22 cellular contexts compared by ENCODE assay signal in genomic region chr1:100422065-100422464, GRCh38.
DNase-seq lines count a peak whose midpoint lies in the region; ATAC-seq and TF ChIP-seq lines count a peak whose summit lies in the region.
"Had no signal": no experiment of that assay in that cellular context is flagged by ENCODE, and none has a peak within 500 bp of the region (broad histone marks: within the 10 kb centered on the region; RNA-seq: fewer than 3 reads in every experiment).

No MANE protein-coding gene starts in this region.

- H3K4me3 ChIP-seq in mucosa of descending colon: no peak overlapping the region
- H3K4me3 ChIP-seq: adrenal gland, coronary artery, MG63, right lobe of liver, stomach, tibial nerve had no signal

- POLR2A ChIA-PET in activated CD4-positive, alpha-beta T cell treated with anti-CD3 and anti-CD28 coated beads for 36 hours (lab: Charles Lee): interaction anchor here (1.5 kb wide), 1 partner anchor 27 kb away, joined by 3 read pairs; no protein-coding TSS in a partner anchor
- POLR2A ChIA-PET in naive thymus-derived CD8-positive, alpha-beta T cell (lab: Charles Lee): interaction anchor here (0.7 to 1.2 kb wide), 4 partner anchors 10 to 31 kb away, joined by 3 to 4 read pairs (median 3); no protein-coding TSS in a partner anchor

- CTCF ChIA-PET in activated CD4-positive, alpha-beta T cell treated with anti-CD3 and anti-CD28 coated beads for 36 hours (lab: Charles Lee): interaction anchor here (0.8 to 3.8 kb wide), 8 partner anchors 9 to 69 kb away, joined by 3 to 27 read pairs (median 6); partner anchors contain the start of gene CDC14A

- peak overlapping the region; percentile 32 for H3K4me3 Mint-ChIP-seq in activated CD4-positive, alpha-beta T cell treated with anti-CD3 and anti-CD28 coated beads for 36 hours
- H3K4me3 Mint-ChIP-seq in activated T-helper 17 cell treated with anti-CD3 and anti-CD28 coated beads, Interleukin-2, amount 50 U/mL, for 72 hours: peak overlapping the region; percentile 82
- peak overlapping the region in 6 of 10 donors; percentile 4 to 62 (median 30) for H3K4me3 Mint-ChIP-seq in naive thymus-derived CD8-positive, alpha-beta T cell
- H3K4me3 Mint-ChIP-seq: naive B cell had no signal

- no peaks in the 10 kb centered on the region for H3K9me3 ChIP-seq in mucosa of descending colon
- H3K9me3 ChIP-seq: adrenal gland, MG63, right lobe of liver, stomach, tibial nerve had no signal

- DNase-seq in activated CD4-positive, alpha-beta T cell treated with anti-CD3 and anti-CD28 coated beads for 36 hours: no peak
- no peak for DNase-seq in activated CD4-positive, alpha-beta T cell treated with anti-CD3 and anti-CD28 coated beads, Interleukin-2, amount 50 U/mL, for 48 hours
- peak; percentile 26 for DNase-seq in ELF-1 (ENCODE audit: low read depth, low spot score)
- no peak for DNase-seq in naive thymus-derived CD8-positive, alpha-beta T cell
- DNase-seq in mucosa of descending colon: no peak
- DNase-seq in GM20000 (ENCODE audit: low spot score): no peak
- DNase-seq: activated CD4-positive, alpha-beta T cell treated with anti-CD3 and anti-CD28 coated beads, Interleukin-2, amount 50 U/mL, for 4 hours; adrenal gland; AML-193; brain microvascular endothelial cell; mammary epithelial cell; MG63; naive B cell; NCI-H1694; NCI-H774; right lobe of liver; stomach had no signal

- peaks cover 71% of the 10 kb centered on the region for H3K4me1 Mint-ChIP-seq in activated CD4-positive, alpha-beta T cell treated with anti-CD3 and anti-CD28 coated beads for 36 hours
- peaks cover 45% of the 10 kb centered on the region for H3K4me1 Mint-ChIP-seq in activated T-helper 17 cell treated with anti-CD3 and anti-CD28 coated beads, Interleukin-2, amount 50 U/mL, for 72 hours
- H3K4me1 Mint-ChIP-seq in naive thymus-derived CD8-positive, alpha-beta T cell: peaks cover 25 to 76% (median 58%) of the 10 kb centered on the region in 4 donors

- intact Hi-C loops in activated CD4-positive, alpha-beta T cell treated with anti-CD3 and anti-CD28 coated beads for 36 hours (cut with DNase I, micrococcal nuclease): no loop called here
- intact Hi-C loops in mucosa of descending colon (cut with DNase I, micrococcal nuclease): no loop called here

- no peak for TF ChIP-seq CTCF in mucosa of descending colon (IDR thresholded peaks at IDR 0.05)
- no peak for TF ChIP-seq CTCF in GM20000 (IDR thresholded peaks at IDR 0.05; ENCODE audit: extremely low read depth, missing control alignments)

- H3K27me3 Mint-ChIP-seq in activated CD4-positive, alpha-beta T cell treated with anti-CD3 and anti-CD28 coated beads for 36 hours: no peaks in the 10 kb centered on the region
- H3K27me3 Mint-ChIP-seq in activated T-helper 17 cell treated with anti-CD3 and anti-CD28 coated beads, Interleukin-2, amount 50 U/mL, for 72 hours: no peaks in the 10 kb centered on the region
- no peaks in the 10 kb centered on the region for H3K27me3 Mint-ChIP-seq in naive thymus-derived CD8-positive, alpha-beta T cell
- H3K27me3 Mint-ChIP-seq: naive B cell had no signal

- peaks cover 25% of the 10 kb centered on the region for H3K36me3 Mint-ChIP-seq in activated CD4-positive, alpha-beta T cell treated with anti-CD3 and anti-CD28 coated beads for 36 hours (ENCODE audit: low read depth)
- H3K36me3 Mint-ChIP-seq in activated T-helper 17 cell treated with anti-CD3 and anti-CD28 coated beads, Interleukin-2, amount 50 U/mL, for 72 hours (ENCODE audit: low read depth): peaks cover 59% of the 10 kb centered on the region
- H3K36me3 Mint-ChIP-seq in naive thymus-derived CD8-positive, alpha-beta T cell: peaks cover 11 to 37% (median 33%) of the 10 kb centered on the region in 3 donors

- ATAC-seq in activated CD4-positive, alpha-beta T cell treated with anti-CD3 and anti-CD28 coated beads for 36 hours: no peak
- ATAC-seq in activated T-helper 17 cell treated with anti-CD3 and anti-CD28 coated beads, Interleukin-2, amount 50 U/mL, for 72 hours (replicated peaks): no peak
- no peak for ATAC-seq in naive thymus-derived CD8-positive, alpha-beta T cell
- ATAC-seq in HG03139 (IDR thresholded peaks at IDR 0.05; ENCODE audit: unreplicated experiment) (no peak), mucosa of descending colon (no peak)
- ATAC-seq: right lobe of liver, SK-N-SH treated with all-trans-retinoic acid at 6 μM for 48 hours had no signal

- H3K9me3 Mint-ChIP-seq in activated CD4-positive, alpha-beta T cell treated with anti-CD3 and anti-CD28 coated beads for 36 hours (ENCODE audit: low read depth): peaks cover 7% of the 10 kb centered on the region
- peaks cover 8% of the 10 kb centered on the region for H3K9me3 Mint-ChIP-seq in activated T-helper 17 cell treated with anti-CD3 and anti-CD28 coated beads, Interleukin-2, amount 50 U/mL, for 72 hours
- H3K9me3 Mint-ChIP-seq in naive thymus-derived CD8-positive, alpha-beta T cell: peaks cover 0 to 11% (median 0%) of the 10 kb centered on the region in 9 donors

- H3K27ac Mint-ChIP-seq in activated CD4-positive, alpha-beta T cell treated with anti-CD3 and anti-CD28 coated beads for 36 hours: peak overlapping the region; percentile 61
- peak overlapping the region; percentile 91 for H3K27ac Mint-ChIP-seq in activated T-helper 17 cell treated with anti-CD3 and anti-CD28 coated beads, Interleukin-2, amount 50 U/mL, for 72 hours
- peak overlapping the region in 5 of 10 donors; percentile 15 to 94 (median 51) for H3K27ac Mint-ChIP-seq in naive thymus-derived CD8-positive, alpha-beta T cell
- H3K27ac Mint-ChIP-seq: naive B cell had no signal

- no peaks in the 10 kb centered on the region for H3K4me1 ChIP-seq in mucosa of descending colon (ENCODE audit: low read depth)
- H3K4me1 ChIP-seq: adrenal gland, right lobe of liver, tibial nerve had no signal

- no peaks in the 10 kb centered on the region for H3K36me3 ChIP-seq in mucosa of descending colon (ENCODE audit: low read depth)
- H3K36me3 ChIP-seq: adrenal gland, brain microvascular endothelial cell, MG63, right lobe of liver had no signal

Comparison
In these comparisons a context has a peak if more than half of its experiments do, and no peak if none do; other contexts are left out.
1. H3K4me3 Mint-ChIP-seq: peak in every context shown above with its lines; median percentile 82 in activated T-helper 17 cell treated with anti-CD3 and anti-CD28 coated beads, Interleukin-2, amount 50 U/mL, for 72 hours; 32 in activated CD4-positive, alpha-beta T cell treated with anti-CD3 and anti-CD28 coated beads for 36 hours; 30 in naive thymus-derived CD8-positive, alpha-beta T cell.